ENCODE assay signal across 9 cellular contexts in the genomic region with DNA sequence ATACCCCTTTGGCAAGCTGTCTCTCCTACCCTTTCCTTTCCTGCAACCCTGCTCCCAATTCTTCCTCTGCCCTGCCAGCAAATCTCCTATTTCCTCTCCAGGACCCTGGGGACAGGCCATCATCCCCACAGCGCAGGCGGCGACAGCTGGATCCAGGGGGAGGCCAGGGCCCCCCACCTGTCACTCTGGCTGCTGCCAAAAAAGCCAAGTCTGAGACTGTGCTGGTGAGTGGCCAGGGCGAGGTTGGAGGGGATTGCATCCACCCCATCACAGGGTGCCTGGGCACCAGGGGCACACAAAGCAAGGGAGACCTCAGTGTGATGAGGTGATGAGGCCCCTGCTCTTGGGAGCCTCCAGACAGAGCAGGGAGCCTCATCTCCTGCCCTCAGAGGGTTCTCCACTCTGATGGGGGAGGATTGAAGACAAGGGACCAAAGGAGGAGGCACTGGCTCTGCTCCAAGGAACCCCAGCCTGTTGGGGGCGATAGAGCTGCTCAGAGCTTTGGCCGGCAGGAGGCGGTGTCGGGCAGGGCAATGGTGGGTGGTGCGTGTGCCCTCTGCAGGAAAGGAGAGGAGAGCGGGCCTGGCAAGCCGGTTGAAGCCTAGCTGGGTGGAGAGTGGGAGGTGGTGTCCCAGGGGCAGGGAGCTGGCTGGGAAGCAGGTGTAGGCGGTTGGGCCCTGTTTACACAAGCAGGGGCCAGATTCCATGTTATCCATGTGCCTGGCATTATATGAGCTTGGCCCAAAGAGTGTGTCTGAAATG. TPM values are rescaled to one million over a fixed set of nuclear protein-coding genes. Genes with fewer than 3 reads are reported as not detected.
A peak's percentile ranks its signal among the peaks of the same experiment; 100 is the strongest.
DNase-seq lines count a peak whose midpoint lies in the region; ATAC-seq and TF ChIP-seq lines count a peak whose summit lies in the region.
"Had no signal": no experiment of that assay in that cellular context is flagged by ENCODE, and none has a peak within 500 bp of the region (broad histone marks: within the 10 kb centered on the region; RNA-seq: fewer than 3 reads in every experiment).

No MANE protein-coding gene starts in this region.

- H2AFZ ChIP-seq in HCT116 (ENCODE audit: low read depth, low read length, poor library complexity, severe bottlenecking) (no peak overlapping the region), SU-DHL-6 (ENCODE audit: low read depth, low read length, severe bottlenecking) (no peak overlapping the region)

- no peak for TF ChIP-seq EP300 in tibial nerve (IDR thresholded peaks at IDR 0.05)

- no peak overlapping the region for H3K9ac ChIP-seq in HCT116 (ENCODE audit: low read length)
- H3K9ac ChIP-seq in SU-DHL-6 (ENCODE audit: low read length): no peak overlapping the region

- no peaks in the 10 kb centered on the region for H3K9me3 ChIP-seq in A673 (ENCODE audit: low read depth, low read length, poor library complexity, severe bottlenecking)
- no peaks in the 10 kb centered on the region for H3K9me3 ChIP-seq in HCT116 (ENCODE audit: control insufficient read depth in 1 of 2, insufficient read depth in 1 of 2, low read depth in 1 of 2, low read length in 2 of 2)
- H3K9me3 ChIP-seq in SU-DHL-6 (ENCODE audit: insufficient read depth, low read length): no peaks in the 10 kb centered on the region
- no peaks in the 10 kb centered on the region for H3K9me3 ChIP-seq in heart right ventricle
- H3K9me3 ChIP-seq in tibial nerve: no peaks in the 10 kb centered on the region

- 0 out of 2 replicates have a peak overlapping the region, but pooled peaks have one; percentile 6 for H3K4me2 ChIP-seq in HCT116 (ENCODE audit: low read length)
- no peak overlapping the region for H3K4me2 ChIP-seq in SU-DHL-6 (ENCODE audit: low read depth, low read length, poor library complexity, severe bottlenecking)

- TF ChIP-seq CTCF in A673 (conservative IDR thresholded peaks at IDR 0.05; ENCODE audit: low read depth, low read length) (peak; percentile 81), HCT116 (IDR thresholded peaks at IDR 0.05 in 2 of 3, conservative IDR thresholded peaks at IDR 0.05 in 1 of 3; ENCODE audit: borderline replicate concordance in 1 of 3, insufficient read depth in 1 of 3, low read depth in 2 of 3, low read length in 2 of 3) (peak; percentile 100), SU-DHL-6 (IDR thresholded peaks at IDR 0.05; ENCODE audit: insufficient read depth, low read length, poor library complexity, severe bottlenecking) (peak; percentile 99), heart right ventricle (IDR thresholded peaks at IDR 0.05) (peak in 6 of 9 donors; percentile 9 to 39 (median 32)), tibial nerve (IDR thresholded peaks at IDR 0.05) (peak; percentile 22 to 55 (median 41))

- H3K4me3 ChIP-seq in A673 (ENCODE audit: low read depth, low read length, poor library complexity, severe bottlenecking): no peak overlapping the region
- no peak overlapping the region for H3K4me3 ChIP-seq in HCT116 (replicated peaks in 1 of 2; ENCODE audit: low read depth in 1 of 2, low read length in 2 of 2)
- no peak overlapping the region for H3K4me3 ChIP-seq in SU-DHL-6 (ENCODE audit: insufficient read depth, low read length, poor library complexity, severe bottlenecking)
- no peak overlapping the region for H3K4me3 ChIP-seq in heart right ventricle
- H3K4me3 ChIP-seq in tibial nerve: no peak overlapping the region

- H3K4me1 ChIP-seq in A673 (ENCODE audit: insufficient read depth, low read length, poor library complexity, severe bottlenecking) (peaks cover 6% of the 10 kb centered on the region), HCT116 (ENCODE audit: control insufficient read depth in 1 of 2, insufficient read depth in 2 of 2, low read length in 2 of 2) (peaks cover 6 to 16% of the 10 kb centered on the region in 2 experiments; a peak in 2 of 4 replicates), heart right ventricle (peaks cover 0 to 18% (median 3%) of the 10 kb centered on the region in 9 donors), tibial nerve (peaks cover 0 to 3% (median 0%) of the 10 kb centered on the region in 4 donors)

- no peaks in the 10 kb centered on the region for H3K9me2 ChIP-seq in HCT116 (ENCODE audit: insufficient read depth)
- H3K9me2 ChIP-seq in SU-DHL-6 (replicated peaks; ENCODE audit: insufficient read depth, low read length): no peaks in the 10 kb centered on the region

- H3K27ac ChIP-seq in A673 (ENCODE audit: low read depth, low read length, poor library complexity, severe bottlenecking) (no peak overlapping the region), HCT116 (ENCODE audit: low read depth, low read length) (peak overlapping the region; percentile 42), SU-DHL-6 (ENCODE audit: low read depth, low read length) (no peak overlapping the region), heart right ventricle (peak overlapping the region in 1 of 10 donors; percentile 9), tibial nerve (peak overlapping the region in 1 of 4 donors; percentile 21)

- intact Hi-C loops in A673 (cut with micrococcal nuclease; ENCODE audit: unreplicated experiment): loop anchor here (10.0 kb wide), 1 partner anchor 225 kb away; no protein-coding TSS in a partner anchor
- intact Hi-C loops in HCT116 (cut with micrococcal nuclease): no loop called here
- intact Hi-C loops in heart right ventricle (cut with DNase I): loop anchor here in 3 of 10 donors (10.0 kb wide), 3 partner anchors 195 to 515 kb away; no protein-coding TSS in a partner anchor

- POLR2A ChIA-PET in A673 (lab: Charles Lee; ENCODE audit: low non-redundant PET) (no interaction called here), HCT116 (lab: Charles Lee) (interaction anchor here (1.1 to 1.4 kb wide), 2 partner anchors 12 to 18 kb away, joined by 4 to 7 read pairs; no protein-coding TSS in a partner anchor)

- H3K79me2 ChIP-seq in HCT116 (ENCODE audit: insufficient read depth, low read length) (peaks cover 38% of the 10 kb centered on the region; the same call in 1 of the 2 replicates), SU-DHL-6 (ENCODE audit: insufficient read depth, low read length) (no peaks in the 10 kb centered on the region)

- peaks cover 5% of the 10 kb centered on the region; the same call in 1 of the 2 replicates for H4K20me1 ChIP-seq in HCT116 (ENCODE audit: insufficient read depth)
- no peaks in the 10 kb centered on the region for H4K20me1 ChIP-seq in SU-DHL-6 (ENCODE audit: low read depth, low read length)

- CTCF ChIA-PET in A673 (lab: Charles Lee) (interaction anchor here (0.6 to 1.3 kb wide), 5 partner anchors 15 to 82 kb away, joined by 3 to 5 read pairs (median 4); no protein-coding TSS in a partner anchor), HCT116 (lab: Charles Lee) (interaction anchor here (0.7 to 3.5 kb wide), 19 partner anchors 9 to 72 kb away, joined by 3 to 38 read pairs (median 4); partner anchors contain the start of gene ITGA3)

- 80 to 85% methylated on average over 12 of the region's 12 CpGs for WGBS in heart right ventricle, 2 donors
- WGBS in tibial nerve, 2 donors: 62 to 72% methylated on average over 12 of the region's 12 CpGs

- peak; percentile 61 for DNase-seq in A673 (ENCODE audit: low spot score)
- peak; percentile 65 for DNase-seq in HCT116 (ENCODE audit: low read depth, low spot score)
- DNase-seq in heart right ventricle: no peak
- no peak for DNase-seq in tibial nerve (ENCODE audit: low spot score in 2 of 2)
- DNase-seq in NCI-H748 (lab: John Stamatoyannopoulos, UW; ENCODE audit: unreplicated experiment): no peak
- no peak for DNase-seq in activated CD4-positive, CD25-positive, alpha-beta regulatory T cell treated with anti-CD3 and anti-CD28 coated beads, Interleukin-2, amount 50 U/mL, for 72 hours
- DNase-seq in NCI-H2107 (lab: John Stamatoyannopoulos, UW): no peak
- DNase-seq: activated naive CD8-positive, alpha-beta T cell treated with anti-CD3 and anti-CD28 coated beads, Interleukin-2, amount 10 ng/mL, durations not matched to agents 7 days and 5 days had no signal

- H3F3A ChIP-seq in SU-DHL-6 (ENCODE audit: insufficient read depth): peaks cover 3% of the 10 kb centered on the region; the same call in 1 of the 2 replicates

- no peak for TF ChIP-seq POLR2A in HCT116 (IDR thresholded peaks at IDR 0.05; ENCODE audit: borderline replicate concordance, extremely low read depth, insufficient read depth, insufficient read length)
- TF ChIP-seq POLR2A in tibial nerve (IDR thresholded peaks at IDR 0.05): no peak

- H3K27me3 ChIP-seq in A673 (replicated peaks; ENCODE audit: insufficient read depth, low read depth, low read length, poor library complexity) (no peaks in the 10 kb centered on the region), HCT116 (ENCODE audit: insufficient read depth, low read length) (no peaks in the 10 kb centered on the region), SU-DHL-6 (ENCODE audit: low read length) (no peaks in the 10 kb centered on the region), heart right ventricle (no peaks in the 10 kb centered on the region), tibial nerve (no peaks in the 10 kb centered on the region)

- RAD21 ChIA-PET in HCT116 (lab: Charles Lee; ENCODE audit: low non-redundant PET in 1 of 2, low total read pairs in 2 of 2, uncharacterized antibody in 2 of 2, unreplicated experiment in 2 of 2): interaction anchor here (0.7 to 1.4 kb wide), 6 partner anchors 14 to 53 kb away, joined by 3 to 5 read pairs (median 4); partner anchors contain the start of gene ITGA3 (in 1 of the 2)

- H3K36me3 ChIP-seq in A673 (ENCODE audit: insufficient read depth, low read length, poor library complexity, severe bottlenecking): no peaks in the 10 kb centered on the region
- H3K36me3 ChIP-seq in HCT116 (ENCODE audit: control insufficient read depth in 1 of 2, insufficient read depth in 2 of 2, low read length in 2 of 2): peaks cover 86 to 89% of the 10 kb centered on the region in 2 experiments
- H3K36me3 ChIP-seq in SU-DHL-6 (ENCODE audit: low read length): no peaks in the 10 kb centered on the region
- peaks cover 0 to 91% (median 39%) of the 10 kb centered on the region in 9 donors for H3K36me3 ChIP-seq in heart right ventricle
- peaks cover 3 to 79% (median 3%) of the 10 kb centered on the region in 3 donors for H3K36me3 ChIP-seq in tibial nerve

- TF ChIP-seq RAD21 in HCT116 (IDR thresholded peaks at IDR 0.05; ENCODE audit: low read depth): peak; percentile 83

- BruUV-seq in A673 (replicated peaks; lab: Mats Ljungman, UMichigan) (no TSS peak), HCT116 (replicated peaks; lab: Mats Ljungman, UMichigan) (no TSS peak)

- ATAC-seq in HCT116 (peak; percentile 93), heart right ventricle (peak in 4 of 8 donors; percentile 16 to 46 (median 30))

RNA-seq across cellular contexts. Expression of gene PDK2, which starts 15.6 kb away (rescaled TPM):
- 20.4 and 31.6 TPM in 2 replicates for total RNA-seq in A673 (2021)
- total RNA-seq in HCT116 (2021; ENCODE audit: unreplicated experiment): 39.1 TPM
- 62.1 and 68.9 TPM in 2 replicates for polyA plus RNA-seq in HCT116 (2012)
- 100 to 1,000 TPM; 161 to 337 (median 231) TPM for total RNA-seq in heart right ventricle
- 100 to 1,000 TPM in 1 of 2 donors, 10 to 100 TPM in 1; 88.1 to 129 TPM for polyA plus RNA-seq in heart right ventricle
- total RNA-seq in tibial nerve: 10 to 100 TPM; 37.9 to 77.7 (median 49.8) TPM

RNA-seq across cellular contexts. Expression of gene ITGA3, which starts 23.6 kb away (rescaled TPM):
- total RNA-seq in A673 (2021): 1.4 and 3.3 TPM in 2 replicates
- total RNA-seq in HCT116 (2021; ENCODE audit: unreplicated experiment): 392 TPM
- 522 and 560 TPM in 2 replicates for polyA plus RNA-seq in HCT116 (2012)
- 10 to 100 TPM; 12.5 to 44.2 (median 22.5) TPM for total RNA-seq in heart right ventricle
- 10 to 100 TPM; 26.1 to 39.9 TPM for polyA plus RNA-seq in heart right ventricle
- total RNA-seq in tibial nerve: 10 to 100 TPM; 59.2 to 85.7 (median 69.1) TPM

RNA-seq across cellular contexts. Expression of gene SAMD14, which starts 50.4 kb away (rescaled TPM):
- total RNA-seq in A673 (2021) (45.0 and 51.4 TPM in 2 replicates), HCT116 (2021; ENCODE audit: unreplicated experiment) (1.5 TPM), heart right ventricle (1 to 10 TPM; 1.5 to 3.8 (median 1.9) TPM), tibial nerve (1 to 10 TPM in 2 of 4 donors, under 1 TPM in 2; 0.63 to 1.5 (median 1.1) TPM)
- 0.74 and 0.79 TPM in 2 replicates for polyA plus RNA-seq in HCT116 (2012)
- 1 to 10 TPM; 1.9 to 3.8 TPM for polyA plus RNA-seq in heart right ventricle

Comparison
In these comparisons a context has a peak if more than half of its experiments do, and no peak if none do; other contexts are left out.
1. DNase-seq: peak in A673 (single experiment) and HCT116 (single experiment); none in heart right ventricle (0 of 2), tibial nerve (0 of 2), NCI-H748 (single experiment), activated CD4-positive, CD25-positive, alpha-beta regulatory T cell treated with anti-CD3 and anti-CD28 coated beads, Interleukin-2, amount 50 U/mL, for 72 hours (single experiment) and NCI-H2107 (single experiment).
2. CTCF ChIP-seq: peak in every context shown above with its lines; median percentile 100 in HCT116; 99 in SU-DHL-6; 81 in A673; 41 in tibial nerve; 32 in heart right ventricle.